ENCODE assay signal across 12 cellular contexts in the genomic region with DNA sequence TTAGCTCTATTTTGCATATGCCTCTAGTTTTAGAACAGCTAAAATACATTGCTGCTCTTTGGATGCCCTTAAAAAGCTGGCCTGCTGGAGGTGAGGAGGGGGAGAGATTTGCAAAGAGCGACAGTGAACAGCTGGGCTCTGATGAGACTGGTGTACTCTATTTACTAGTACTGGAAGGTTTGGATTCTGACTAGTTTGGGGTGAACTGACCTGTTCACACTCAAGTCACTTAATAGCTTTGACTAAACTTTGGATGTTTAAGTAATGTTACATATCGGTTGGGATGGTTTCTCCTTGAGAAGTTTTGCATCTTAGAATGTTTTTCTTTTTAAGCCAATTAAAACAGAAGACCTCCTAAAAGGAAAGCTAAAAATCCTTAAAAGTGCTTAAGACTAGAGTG.
"Had no signal": no experiment of that assay in that cellular context is flagged by ENCODE, and none has a peak within 500 bp of the region (broad histone marks: within the 10 kb centered on the region; RNA-seq: fewer than 3 reads in every experiment).

No MANE protein-coding gene starts in this region.

- H3K9me3 ChIP-seq: ascending aorta, right atrium auricular region had no signal

- H3K4me3 ChIP-seq: ascending aorta, coronary artery, right atrium auricular region had no signal

- ATAC-seq: activated T-cell treated with anti-CD3 and anti-CD28 coated beads, Interleukin-2, amount 50 U/mL, for 72 hours; naive thymus-derived CD8-positive, alpha-beta T cell had no signal

- H3K36me3 ChIP-seq: right atrium auricular region had no signal

- H3K4me3 Mint-ChIP-seq: activated T-cell treated with anti-CD3 and anti-CD28 coated beads, Interleukin-2, amount 50 U/mL, for 72 hours; naive thymus-derived CD8-positive, alpha-beta T cell had no signal

- H3K27ac Mint-ChIP-seq: activated T-cell treated with anti-CD3 and anti-CD28 coated beads, Interleukin-2, amount 50 U/mL, for 72 hours had no signal

- H3K27me3 ChIP-seq: ascending aorta, right atrium auricular region had no signal

- H3K27ac ChIP-seq: ascending aorta, coronary artery, right atrium auricular region had no signal

- DNase-seq: activated CD4-positive, alpha-beta T cell treated with anti-CD3 and anti-CD28 coated beads for 1 hour; activated CD4-positive, alpha-beta T cell treated with anti-CD3 and anti-CD28 coated beads, Interleukin-2, amount 50 U/mL, for 48 hours; activated gamma-delta T cell treated with Interleukin-2 at 50 U/mL for 16 hours; activated T-cell treated with anti-CD3 and anti-CD28 coated beads, Interleukin-2, amount 50 U/mL, for 72 hours; effector CD4-positive, alpha-beta T cell; hypothalamus; naive thymus-derived CD8-positive, alpha-beta T cell; posterior cingulate gyrus; small intestine had no signal

- H3K27me3 Mint-ChIP-seq: naive thymus-derived CD8-positive, alpha-beta T cell had no signal

- H3K9me3 Mint-ChIP-seq: activated T-cell treated with anti-CD3 and anti-CD28 coated beads, Interleukin-2, amount 50 U/mL, for 72 hours; naive thymus-derived CD8-positive, alpha-beta T cell had no signal
